Comparison of ENCODE assay signal across 23 cellular contexts in the genomic region with DNA sequence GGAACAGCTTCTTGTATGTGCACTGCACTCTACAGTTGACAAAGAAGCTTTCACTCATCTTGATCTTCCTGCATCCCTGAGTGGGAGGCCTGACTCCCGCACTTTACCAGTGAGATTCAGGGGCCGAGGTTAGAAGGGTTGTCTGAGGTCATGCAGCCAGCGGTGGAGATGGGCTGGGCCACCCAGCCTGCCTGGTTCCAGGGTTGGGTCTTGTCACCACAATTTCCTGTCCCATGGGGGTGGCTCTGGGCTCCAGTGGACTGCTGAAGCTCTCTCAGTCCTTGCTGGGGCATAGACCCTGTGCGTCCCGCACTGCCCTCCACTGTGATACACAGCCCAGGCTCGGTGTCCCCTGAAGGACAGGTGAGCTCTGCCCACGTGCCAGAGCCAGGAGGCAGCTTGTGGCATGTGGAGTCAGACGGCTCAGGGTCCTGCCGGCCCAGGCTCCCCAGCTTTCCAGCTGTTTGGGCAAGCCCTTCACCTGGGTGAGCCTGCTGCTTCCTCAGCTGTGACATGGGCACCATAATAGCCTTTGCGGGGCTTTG. TPM values are rescaled to one million over a fixed set of nuclear protein-coding genes. Genes with fewer than 3 reads are reported as not detected.
"Had no signal": no experiment of that assay in that cellular context is flagged by ENCODE, and none has a peak within 500 bp of the region (broad histone marks: within the 10 kb centered on the region; RNA-seq: fewer than 3 reads in every experiment).

No MANE protein-coding gene starts in this region.

- H3K27ac Mint-ChIP-seq: activated naive CD4-positive, alpha-beta T cell treated with anti-CD3 and anti-CD28 coated beads, Interleukin-2, amount 50 U/mL, for 72 hours had no signal

- H3K4me1 ChIP-seq: Peyer's patch had no signal

- H3K9me3 Mint-ChIP-seq: activated naive CD4-positive, alpha-beta T cell treated with anti-CD3 and anti-CD28 coated beads, Interleukin-2, amount 50 U/mL, for 72 hours; activated T-cell treated with anti-CD3 and anti-CD28 coated beads, Interleukin-2, amount 50 U/mL, for 4 hours had no signal

- ATAC-seq: activated T-cell treated with anti-CD3 and anti-CD28 coated beads, Interleukin-2, amount 50 U/mL, for 4 hours had no signal

- H3K27me3 ChIP-seq: brain microvascular endothelial cell, cardiac muscle cell, Peyer's patch had no signal

- H3K4me3 Mint-ChIP-seq: activated T-cell treated with anti-CD3 and anti-CD28 coated beads, Interleukin-2, amount 50 U/mL, for 4 hours had no signal

- H3K36me3 ChIP-seq: cardiac muscle cell had no signal

- H3K9me3 ChIP-seq: Peyer's patch had no signal

- H3K4me3 ChIP-seq: cardiac muscle cell, Peyer's patch had no signal

- DNase-seq: activated CD4-positive, alpha-beta T cell treated with anti-CD3 and anti-CD28 coated beads for 48 hours; activated CD4-positive, alpha-beta T cell treated with anti-CD3 and anti-CD28 coated beads, Interleukin-2, amount 50 U/mL, for 4 hours; activated CD4-positive, CD25-positive, alpha-beta regulatory T cell treated with anti-CD3 and anti-CD28 coated beads, Interleukin-2, amount 50 U/mL, for 72 hours; activated CD8-positive, alpha-beta memory T cell treated with anti-CD3 and anti-CD28 coated beads for 24 hours; activated effector memory CD4-positive, alpha-beta T cell treated with anti-CD3 and anti-CD28 coated beads, Interleukin-2, amount 50 U/mL, for 16 hours; activated naive CD4-positive, alpha-beta T cell treated with Interleukin-2 at 50 U/mL for 16 hours; activated T-cell treated with anti-CD3 and anti-CD28 coated beads, Interleukin-2, amount 50 U/mL, for 4 hours; brain microvascular endothelial cell; cerebellar nuclear complex; Kasumi-1; KBM-7; NCI-H1092; NCI-H1417 treated with DMSO at 0.1 percent for 48 hours; NCI-H1694; NCI-H2029 treated with DMSO at 0.1 percent for 48 hours; NCI-H510A treated with DMSO at 0.1 percent for 48 hours; Peyer's patch; SHP77 treated with DMSO at 0.1 percent for 48 hours; T-helper 2 cell; T1000 had no signal

RNA-seq across cellular contexts. Expression of a gene that starts 18.5 kb away (rescaled TPM):
- polyA plus RNA-seq: adipose tissue, cardiac muscle cell had no signal
